Comparison of ENCODE assay signal across 18 cellular contexts in the genomic region with DNA sequence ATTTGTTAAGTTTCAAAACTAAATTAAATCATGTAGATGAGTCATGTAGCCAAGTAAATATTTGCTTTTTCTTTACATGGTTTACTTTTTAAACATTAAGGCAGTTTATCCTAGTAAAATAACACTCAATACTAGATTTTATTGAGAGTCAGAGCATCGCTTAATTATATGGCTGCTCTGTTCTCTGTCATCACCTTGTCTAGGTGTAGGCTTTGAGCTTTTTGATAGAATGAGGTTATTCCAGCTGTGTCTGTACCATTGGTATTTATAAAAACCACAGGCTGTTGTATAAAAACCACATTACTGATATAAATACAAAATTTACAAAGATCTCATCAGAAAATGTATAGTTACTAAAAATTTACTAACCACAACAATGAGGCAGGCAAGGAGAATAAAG. TPM values are rescaled to one million over a fixed set of nuclear protein-coding genes. Genes with fewer than 3 reads are reported as not detected.
DNase-seq lines count a peak whose midpoint lies in the region; ATAC-seq, FAIRE-seq and TF ChIP-seq lines count a peak whose summit lies in the region.
"Had no signal": no experiment of that assay in that cellular context is flagged by ENCODE, and none has a peak within 500 bp of the region (broad histone marks: within the 10 kb centered on the region; RNA-seq: fewer than 3 reads in every experiment).

No MANE protein-coding gene starts in this region.

- H3K4me1 ChIP-seq in A549: peaks cover 8% of the 10 kb centered on the region; the same call in 2 of the 3 replicates
- H3K4me1 ChIP-seq in HEK293 (ENCODE audit: control insufficient read depth, insufficient read depth, low read length): no peaks in the 10 kb centered on the region
- peaks cover 21% of the 10 kb centered on the region for H3K4me1 ChIP-seq in RWPE2 (ENCODE audit: insufficient read depth, poor library complexity, severe bottlenecking)
- H3K4me1 ChIP-seq in A673 (ENCODE audit: insufficient read depth, low read length, poor library complexity, severe bottlenecking): no peaks in the 10 kb centered on the region
- H3K4me1 ChIP-seq in colonic mucosa: no peaks in the 10 kb centered on the region
- H3K4me1 ChIP-seq: BLaER1 had no signal

- H3K9me3 ChIP-seq in A549: no peaks in the 10 kb centered on the region
- no peaks in the 10 kb centered on the region for H3K9me3 ChIP-seq in HEK293 (ENCODE audit: control insufficient read depth, insufficient read depth, low read depth, low read length)
- H3K9me3 ChIP-seq in RWPE2 (ENCODE audit: severe bottlenecking): no peaks in the 10 kb centered on the region
- no peaks in the 10 kb centered on the region for H3K9me3 ChIP-seq in A673 (ENCODE audit: low read depth, low read length, poor library complexity, severe bottlenecking)
- H3K9me3 ChIP-seq in colonic mucosa: no peaks in the 10 kb centered on the region
- H3K9me3 ChIP-seq: BLaER1 had no signal

- intact Hi-C loops in A673 (cut with micrococcal nuclease; ENCODE audit: unreplicated experiment): no loop called here
- intact Hi-C loops in colonic mucosa (cut with DNase I): no loop called here

- TF ChIP-seq EP300 in A549 (IDR thresholded peaks at IDR 0.05): no peak

- ATAC-seq in A549: no peak
- ATAC-seq in RWPE2 (ENCODE audit: low read depth): peak; percentile 64
- ATAC-seq in omental fat pad (ENCODE audit: low FRiP score): no peak

- DNase-seq in A549 (ENCODE audit: low read depth in 1 of 2, low spot score in 1 of 2): no peak
- DNase-seq in RWPE2 (ENCODE audit: low spot score): no peak
- DNase-seq in epithelial cell of prostate (ENCODE audit: low read depth, low spot score): no peak
- no peak for DNase-seq in A673 (ENCODE audit: low spot score)
- DNase-seq in colonic mucosa: no peak
- DNase-seq in omental fat pad (ENCODE audit: low spot score): no peak
- DNase-seq: CD4-positive, alpha-beta memory T cell; DMS79; HFFc6; KG1; NCI-H1105 treated with DMSO at 0.1 percent for 48 hours; NCI-H1694; NCI-H226; NCI-H524 treated with DMSO at 0.1 percent for 48 hours; SIG-M5 had no signal

- no peak for TF ChIP-seq RAD21 in A549 (conservative IDR thresholded peaks at IDR 0.05 in 1 of 2, IDR thresholded peaks at IDR 0.05 in 1 of 2)

- peak overlapping the region; percentile 15; the same call in 1 of the 3 replicates for H3K4me2 ChIP-seq in A549
- H3K4me2 ChIP-seq: BLaER1 had no signal

- H3K27me3 ChIP-seq in RWPE2 (ENCODE audit: insufficient read depth, poor library complexity, severe bottlenecking): no peaks in the 10 kb centered on the region
- H3K27me3 ChIP-seq in A673 (replicated peaks; ENCODE audit: insufficient read depth, low read depth, low read length, poor library complexity): no peaks in the 10 kb centered on the region
- H3K27me3 ChIP-seq in colonic mucosa: no peaks in the 10 kb centered on the region
- H3K27me3 ChIP-seq: BLaER1 had no signal

- no TSS peak for BruUV-seq in A673 (replicated peaks; lab: Mats Ljungman, UMichigan)

- no peak overlapping the region for H3K9ac ChIP-seq in colonic mucosa (ENCODE audit: low read depth in 2 of 2, low read length in 2 of 2)
- H3K9ac ChIP-seq: BLaER1 had no signal

- no peak for TF ChIP-seq POLR2A in A549 (IDR thresholded peaks at IDR 0.05; ENCODE audit: low read length)

- no peak for TF ChIP-seq CTCF in A549 (IDR thresholded peaks at IDR 0.05)
- no peak for TF ChIP-seq CTCF in HEK293 (tag by site-specific recombination; IDR thresholded peaks at IDR 0.05)
- no peak for TF ChIP-seq CTCF in RWPE2 (IDR thresholded peaks at IDR 0.05; ENCODE audit: poor library complexity, severe bottlenecking)
- no peak for TF ChIP-seq CTCF in A673 (conservative IDR thresholded peaks at IDR 0.05; ENCODE audit: low read depth, low read length)
- TF ChIP-seq CTCF in colonic mucosa (IDR thresholded peaks at IDR 0.05): no peak
- TF ChIP-seq CTCF in omental fat pad (IDR thresholded peaks at IDR 0.05): no peak

- H3K27ac ChIP-seq in A549: no peak overlapping the region
- H3K27ac ChIP-seq in HEK293 (ENCODE audit: extremely low read depth, low read depth, low read length): no peak overlapping the region
- H3K27ac ChIP-seq in RWPE2 (ENCODE audit: poor library complexity, severe bottlenecking): no peak overlapping the region
- H3K27ac ChIP-seq in epithelial cell of prostate: peak overlapping the region; percentile 75
- no peak overlapping the region for H3K27ac ChIP-seq in A673 (ENCODE audit: low read depth, low read length, poor library complexity, severe bottlenecking)
- no peak overlapping the region for H3K27ac ChIP-seq in colonic mucosa
- H3K27ac ChIP-seq: BLaER1 had no signal

- no peak overlapping the region for H3K4me3 ChIP-seq in A549
- no peak overlapping the region for H3K4me3 ChIP-seq in HEK293 (ENCODE audit: low read depth, low read length)
- no peak overlapping the region for H3K4me3 ChIP-seq in RWPE2 (ENCODE audit: severe bottlenecking)
- no peak overlapping the region for H3K4me3 ChIP-seq in A673 (ENCODE audit: low read depth, low read length, poor library complexity, severe bottlenecking)
- no peak overlapping the region for H3K4me3 ChIP-seq in colonic mucosa
- H3K4me3 ChIP-seq: BLaER1 had no signal

- no peaks in the 10 kb centered on the region for H3K36me3 ChIP-seq in HEK293 (ENCODE audit: control insufficient read depth in 2 of 2, insufficient read depth in 1 of 2, low read length in 2 of 2)
- H3K36me3 ChIP-seq in RWPE2 (ENCODE audit: low read depth): no peaks in the 10 kb centered on the region; the same call in 1 of the 2 replicates
- H3K36me3 ChIP-seq in A673 (ENCODE audit: insufficient read depth, low read length, poor library complexity, severe bottlenecking): no peaks in the 10 kb centered on the region
- H3K36me3 ChIP-seq in colonic mucosa: no peaks in the 10 kb centered on the region

- 29% methylated on average over 1 of the region's 1 CpG for WGBS in A549 (ENCODE audit: missing lambda C conversion rate)

- POLR2A ChIA-PET in A549 (lab: Yijun Ruan, JAX) (no interaction called here), HEK293 (lab: Yijun Ruan, JAX) (no interaction called here), A673 (lab: Charles Lee; ENCODE audit: low non-redundant PET) (no interaction called here)

- FAIRE-seq in A549 (lab: Jason Lieb, UNC): no peak

- CTCF ChIA-PET in A549 (lab: Yijun Ruan, JAX): no interaction called here
- CTCF ChIA-PET in HEK293 (lab: Yijun Ruan, JAX): interaction anchor here (0.5 kb wide), 1 partner anchor 11 kb away, joined by 3 read pairs; no protein-coding TSS in a partner anchor
- CTCF ChIA-PET in A673 (lab: Charles Lee): no interaction called here

TF ChIP-seq in A549, 52 proteins besides CTCF, POLR2A, EP300 and RAD21:
- TF ChIP-seq RFX5 (IDR thresholded peaks at IDR 0.05) (no peak), ZSCAN20 (CRISPR knock-in tag; IDR thresholded peaks at IDR 0.05) (no peak), HDAC2 (IDR thresholded peaks at IDR 0.05) (no peak)
- TF ChIP-seq, protein P1, sequence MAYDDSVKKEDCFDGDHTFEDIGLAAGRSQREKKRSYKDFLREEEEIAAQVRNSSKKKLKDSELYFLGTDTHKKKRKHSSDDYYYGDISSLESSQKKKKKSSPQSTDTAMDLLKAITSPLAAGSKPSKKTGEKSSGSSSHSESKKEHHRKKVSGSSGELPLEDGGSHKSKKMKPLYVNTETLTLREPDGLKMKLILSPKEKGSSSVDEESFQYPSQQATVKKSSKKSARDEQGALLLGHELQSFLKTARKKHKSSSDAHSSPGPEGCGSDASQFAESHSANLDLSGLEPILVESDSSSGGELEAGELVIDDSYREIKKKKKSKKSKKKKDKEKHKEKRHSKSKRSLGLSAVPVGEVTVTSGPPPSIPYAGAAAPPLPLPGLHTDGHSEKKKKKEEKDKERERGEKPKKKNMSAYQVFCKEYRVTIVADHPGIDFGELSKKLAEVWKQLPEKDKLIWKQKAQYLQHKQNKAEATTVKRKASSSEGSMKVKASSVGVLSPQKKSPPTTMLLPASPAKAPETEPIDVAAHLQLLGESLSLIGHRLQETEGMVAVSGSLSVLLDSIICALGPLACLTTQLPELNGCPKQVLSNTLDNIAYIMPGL (CRISPR knock-in tag; IDR thresholded peaks at IDR 0.05; ENCODE audit: borderline replicate concordance): no peak

TF ChIP-seq in HEK293, 187 proteins besides CTCF, POLR2A, EP300 and RAD21:
- TF ChIP-seq ZEB2 (tag by site-specific recombination; IDR thresholded peaks at IDR 0.05): no peak
- TF ChIP-seq, protein P2, sequence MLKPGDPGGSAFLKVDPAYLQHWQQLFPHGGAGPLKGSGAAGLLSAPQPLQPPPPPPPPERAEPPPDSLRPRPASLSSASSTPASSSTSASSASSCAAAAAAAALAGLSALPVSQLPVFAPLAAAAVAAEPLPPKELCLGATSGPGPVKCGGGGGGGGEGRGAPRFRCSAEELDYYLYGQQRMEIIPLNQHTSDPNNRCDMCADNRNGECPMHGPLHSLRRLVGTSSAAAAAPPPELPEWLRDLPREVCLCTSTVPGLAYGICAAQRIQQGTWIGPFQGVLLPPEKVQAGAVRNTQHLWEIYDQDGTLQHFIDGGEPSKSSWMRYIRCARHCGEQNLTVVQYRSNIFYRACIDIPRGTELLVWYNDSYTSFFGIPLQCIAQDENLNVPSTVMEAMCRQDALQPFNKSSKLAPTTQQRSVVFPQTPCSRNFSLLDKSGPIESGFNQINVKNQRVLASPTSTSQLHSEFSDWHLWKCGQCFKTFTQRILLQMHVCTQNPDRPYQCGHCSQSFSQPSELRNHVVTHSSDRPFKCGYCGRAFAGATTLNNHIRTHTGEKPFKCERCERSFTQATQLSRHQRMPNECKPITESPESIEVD (tag by site-specific recombination; IDR thresholded peaks at IDR 0.05): 0 out of 2 replicates have a peak, but pooled peaks have one; percentile 19
- TF ChIP-seq, protein P3, sequence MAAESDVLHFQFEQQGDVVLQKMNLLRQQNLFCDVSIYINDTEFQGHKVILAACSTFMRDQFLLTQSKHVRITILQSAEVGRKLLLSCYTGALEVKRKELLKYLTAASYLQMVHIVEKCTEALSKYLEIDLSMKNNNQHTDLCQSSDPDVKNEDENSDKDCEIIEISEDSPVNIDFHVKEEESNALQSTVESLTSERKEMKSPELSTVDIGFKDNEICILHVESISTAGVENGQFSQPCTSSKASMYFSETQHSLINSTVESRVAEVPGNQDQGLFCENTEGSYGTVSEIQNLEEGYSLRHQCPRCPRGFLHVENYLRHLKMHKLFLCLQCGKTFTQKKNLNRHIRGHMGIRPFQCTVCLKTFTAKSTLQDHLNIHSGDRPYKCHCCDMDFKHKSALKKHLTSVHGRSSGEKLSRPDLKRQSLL (tag by site-specific recombination; IDR thresholded peaks at IDR 0.05): no peak
- TF ChIP-seq ZNF707 (tag by site-specific recombination; IDR thresholded peaks at IDR 0.05): no peak
- peak; percentile 38 for TF ChIP-seq SP7 (tag by site-specific recombination; IDR thresholded peaks at IDR 0.05)
- TF ChIP-seq ZNF677 (tag by site-specific recombination; IDR thresholded peaks at IDR 0.05): no peak
TF ChIP-seq in HEK293: peak in this region for 2.

RNA-seq across cellular contexts. Expression of gene GPR52, which starts 42.5 kb away (rescaled TPM):
- polyA plus RNA-seq in A549 (2011; rRNA removed): 0.22 and 0.40 TPM in 2 replicates
- polyA plus RNA-seq in A549 (2012; cell fraction: cytosol; rRNA removed): not detected in 2 replicates
- 0.25 and 0.72 TPM in 2 replicates for polyA plus RNA-seq in A549 (2012; cell fraction: nucleus; rRNA removed)
- not detected in 3 replicates for polyA plus RNA-seq in A549 (2017; fragmentation: RNase III; extraction: RNeasy Plus Mini Kit Qiagen cat#74134 plus additional on column Dnase treatment)
- 5.5 and 5.8 TPM in 2 replicates for polyA minus RNA-seq in A549 (2011; rRNA and poly(A)+ RNA removed)
- total RNA-seq in A673 (2021): 0.76 and 0.90 TPM in 2 replicates
- 1 to 10 TPM in 1 of 2 donors, under 1 TPM in 1; 0.82 to 1.4 TPM for total RNA-seq in colonic mucosa
- 1 to 10 TPM; 1.9 to 5.2 (median 3.3) TPM for total RNA-seq in omental fat pad
- total RNA-seq: H4, HFFc6 had no signal
- polyA plus RNA-seq: CD4-positive, alpha-beta memory T cell had no signal
